9 cellular contexts compared by ENCODE assay signal in the genomic region with DNA sequence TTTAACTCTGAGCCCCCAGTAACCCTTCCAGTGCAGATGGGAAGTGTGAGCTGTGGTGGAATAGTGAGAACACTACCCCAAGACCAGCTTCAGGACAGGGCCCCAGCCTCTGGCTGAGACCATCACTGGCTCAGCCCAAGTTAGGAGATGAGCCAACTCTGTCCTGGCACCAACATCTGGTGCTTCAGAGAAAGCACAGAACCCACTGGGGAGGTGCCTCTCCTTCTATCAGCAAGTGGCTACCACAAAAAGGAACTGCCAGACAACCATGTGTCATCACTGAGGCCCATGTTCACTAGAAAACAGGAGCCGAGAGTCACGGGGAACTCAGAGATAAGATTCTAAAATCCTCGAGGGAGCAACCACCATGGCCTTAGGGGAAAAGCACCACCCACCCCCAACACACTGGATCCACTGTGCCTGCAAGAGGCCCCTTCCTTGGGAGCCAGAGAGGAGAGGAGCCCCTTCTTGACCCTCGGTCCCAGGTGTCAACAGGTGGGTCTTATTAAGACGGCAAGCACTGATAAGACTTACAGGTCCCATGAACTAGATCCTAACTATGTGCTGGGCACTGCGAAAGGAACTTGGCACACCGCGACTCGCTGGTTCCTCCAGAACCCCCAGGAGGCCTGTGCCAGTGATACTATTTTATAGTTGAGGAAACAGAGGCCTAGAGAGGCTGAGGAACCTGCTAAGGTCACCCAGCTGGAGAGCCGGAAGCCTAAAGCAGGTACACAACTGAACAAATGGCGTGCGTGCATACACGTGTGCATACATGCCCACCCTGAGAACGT.
A peak's percentile ranks its signal among the peaks of the same experiment; 100 is the strongest.
DNase-seq lines count a peak whose midpoint lies in the region; ATAC-seq, FAIRE-seq and TF ChIP-seq lines count a peak whose summit lies in the region.
"Had no signal": no experiment of that assay in that cellular context is flagged by ENCODE, and none has a peak within 500 bp of the region (broad histone marks: within the 10 kb centered on the region; RNA-seq: fewer than 3 reads in every experiment).

No MANE protein-coding gene starts in this region.

- intact Hi-C loops in CD14-positive monocyte (cut with micrococcal nuclease): loop anchor here (2.0 to 10.0 kb wide), 4 partner anchors 41 to 273 kb away; a partner anchor contains a TSS
- intact Hi-C loops in right cardiac atrium (cut with DNase I): loop anchor here in 1 of 4 donors (5.0 kb wide), 1 partner anchor 36 kb away; no protein-coding TSS in a partner anchor
- intact Hi-C loops in stomach (cut with DNase I; ENCODE audit: low total_unique reads): no loop called here

- FAIRE-seq in small intestine (lab: Jason Lieb, UNC): no peak

- peaks cover 22 to 54% of the 10 kb centered on the region in 2 donors for H3K36me3 Mint-ChIP-seq in CD14-positive monocyte
- no peaks in the 10 kb centered on the region for H3K36me3 Mint-ChIP-seq in activated naive CD4-positive, alpha-beta T cell treated with anti-CD3 and anti-CD28 coated beads, Interleukin-2, amount 50 U/mL, for 72 hours

- peaks cover 0 to 9% (median 4%) of the 10 kb centered on the region in 7 donors for H3K9me3 Mint-ChIP-seq in CD14-positive monocyte
- no peaks in the 10 kb centered on the region for H3K9me3 Mint-ChIP-seq in activated naive CD4-positive, alpha-beta T cell treated with anti-CD3 and anti-CD28 coated beads, Interleukin-2, amount 50 U/mL, for 72 hours

- TF ChIP-seq EP300 in stomach (IDR thresholded peaks at IDR 0.05): no peak

- peaks cover 0 to 2% (median 0%) of the 10 kb centered on the region in 3 donors for H3K27me3 Mint-ChIP-seq in CD14-positive monocyte (ENCODE audit: low read depth in 3 of 3)

- H3K9me3 ChIP-seq in right cardiac atrium (ENCODE audit: control insufficient read depth, low read length) (no peaks in the 10 kb centered on the region), stomach (no peaks in the 10 kb centered on the region), small intestine (ENCODE audit: control insufficient read depth, low read depth) (no peaks in the 10 kb centered on the region)
- H3K9me3 ChIP-seq: body of pancreas had no signal

- ATAC-seq in GM21390 (IDR thresholded peaks at IDR 0.05; ENCODE audit: unreplicated experiment): peak; percentile 62
- peak; percentile 63 to 77 for ATAC-seq in activated naive CD4-positive, alpha-beta T cell treated with anti-CD3 and anti-CD28 coated beads, Interleukin-2, amount 50 U/mL, for 72 hours
- ATAC-seq in right cardiac atrium: peak; percentile 67 to 68
- ATAC-seq: body of pancreas had no signal

- peak overlapping the region; percentile 79 for H3K27ac ChIP-seq in right cardiac atrium (ENCODE audit: low read length)
- H3K27ac ChIP-seq in stomach: peak overlapping the region in 4 of 5 donors; percentile 27 to 67 (median 47)
- H3K27ac ChIP-seq in small intestine (ENCODE audit: low read depth in 1 of 2, low read length in 1 of 2): peak overlapping the region in 1 of 2 donors; percentile 52

- H3K36me3 ChIP-seq in stomach (peaks cover 0 to 7% (median 7%) of the 10 kb centered on the region in 4 donors), small intestine (ENCODE audit: control insufficient read depth in 2 of 2, insufficient read depth in 2 of 2, low read length in 2 of 2) (no peaks in the 10 kb centered on the region)

- peaks cover 94% of the 10 kb centered on the region for H3K4me1 Mint-ChIP-seq in CD14-positive monocyte

- H3K27ac Mint-ChIP-seq in CD14-positive monocyte: peak overlapping the region; percentile 96 to 99 (median 98)
- peak overlapping the region in 1 of 2 donors; percentile 68 for H3K27ac Mint-ChIP-seq in activated naive CD4-positive, alpha-beta T cell treated with anti-CD3 and anti-CD28 coated beads, Interleukin-2, amount 50 U/mL, for 72 hours

- no peaks in the 10 kb centered on the region for H3K27me3 ChIP-seq in right cardiac atrium (ENCODE audit: control insufficient read depth, insufficient read depth)
- H3K27me3 ChIP-seq in stomach: no peaks in the 10 kb centered on the region
- no peaks in the 10 kb centered on the region for H3K27me3 ChIP-seq in small intestine (ENCODE audit: control insufficient read depth in 2 of 2, insufficient read depth in 2 of 2, low read length in 2 of 2)
- H3K27me3 ChIP-seq: body of pancreas had no signal

- H3K4me3 Mint-ChIP-seq in CD14-positive monocyte: peak overlapping the region; percentile 66 to 89

- no peak for TF ChIP-seq POLR2A in stomach (IDR thresholded peaks at IDR 0.05)

- WGBS in right cardiac atrium: 43% methylated on average over 14 of the region's 14 CpGs
- whole genome bisulfite sequencing in stomach, 5 donors: 40 to 77% (median 75%) methylated on average over 6 to 14 of the region's 14 CpGs
- WGBS in small intestine, 3 donors: 69 to 75% (median 73%) methylated on average over 14 of the region's 14 CpGs

- H3K4me3 ChIP-seq in right cardiac atrium (ENCODE audit: low read length) (no peak overlapping the region), stomach (no peak overlapping the region), small intestine (ENCODE audit: low read depth in 1 of 2, low read length in 2 of 2) (no peak overlapping the region)
- H3K4me3 ChIP-seq: body of pancreas had no signal

- H3K4me1 ChIP-seq in right cardiac atrium (ENCODE audit: control insufficient read depth, insufficient read depth, low read length) (peaks cover 48% of the 10 kb centered on the region), stomach (peaks cover 25 to 84% (median 57%) of the 10 kb centered on the region in 4 donors), small intestine (ENCODE audit: control insufficient read depth in 2 of 2, insufficient read depth in 1 of 2, low read depth in 1 of 2, low read length in 1 of 2) (peaks cover 3 to 6% of the 10 kb centered on the region in 2 donors)

- TF ChIP-seq CTCF in CD14-positive monocyte (IDR thresholded peaks at IDR 0.05) (no peak), stomach (IDR thresholded peaks at IDR 0.05) (no peak)

- DNase-seq in CD14-positive monocyte (ENCODE audit: low spot score): peak; percentile 83
- peak; percentile 12 for DNase-seq in NCI-H1092 (lab: John Stamatoyannopoulos, UW)
- DNase-seq in activated naive CD4-positive, alpha-beta T cell treated with anti-CD3 and anti-CD28 coated beads, Interleukin-2, amount 50 U/mL, for 72 hours (ENCODE audit: low spot score in 2 of 2): no peak
- DNase-seq in right cardiac atrium: peak; percentile 55 to 80 (median 77)
- no peak for DNase-seq in stomach
- no peak for DNase-seq in small intestine
- no peak for DNase-seq in NCI-H526 treated with DMSO at 0.1 percent for 48 hours (lab: John Stamatoyannopoulos, UW)

Comparison
In these comparisons a context has a peak if more than half of its experiments do, and no peak if none do; other contexts are left out.
1. DNase-seq: peak in CD14-positive monocyte (single experiment), NCI-H1092 (single experiment) and right cardiac atrium (3 of 3); none in activated naive CD4-positive, alpha-beta T cell treated with anti-CD3 and anti-CD28 coated beads, Interleukin-2, amount 50 U/mL, for 72 hours (0 of 2), stomach (single experiment), small intestine (single experiment) and NCI-H526 treated with DMSO at 0.1 percent for 48 hours (single experiment).
2. Peak in every context shown above with its lines, with median percentiles within 50 percentile points of each other: ATAC-seq.